1 cellular context compared by ENCODE assay signal in the genomic region with DNA sequence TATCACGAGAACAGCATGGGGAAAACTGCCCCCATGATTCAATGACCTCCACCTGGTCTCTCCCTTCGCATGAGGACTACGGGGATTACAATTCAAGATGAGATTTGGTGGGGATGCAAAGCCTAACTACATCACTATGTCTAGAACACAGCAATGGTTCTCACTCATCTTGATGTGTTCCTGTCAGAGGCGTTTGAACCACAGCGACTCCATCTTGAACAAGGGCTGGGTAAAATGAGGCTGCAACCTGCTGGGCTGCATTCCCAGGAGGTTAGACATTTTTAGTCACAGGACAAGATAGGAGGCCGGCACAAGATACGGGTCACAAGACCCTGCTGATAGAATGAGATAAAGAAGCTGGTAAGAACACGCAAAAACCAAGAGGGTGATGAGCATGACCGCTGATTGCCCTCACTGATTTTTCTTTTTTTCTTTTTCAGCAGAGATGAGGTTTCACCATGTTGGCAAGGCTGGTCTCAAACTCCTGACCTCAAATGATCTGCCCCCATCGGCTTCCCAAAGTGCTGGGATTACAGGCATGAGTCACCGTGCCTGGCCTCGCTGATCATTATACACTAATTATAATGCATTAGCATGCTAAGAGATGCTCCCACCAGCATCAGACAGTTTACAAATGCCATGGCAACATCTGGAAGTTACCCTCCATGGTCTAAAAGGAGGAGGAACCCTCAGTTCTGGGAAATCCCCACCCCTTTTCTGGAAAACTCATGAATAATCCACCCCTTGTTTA.
TF ChIP-seq lines count a peak whose summit lies in the region.

No MANE protein-coding gene starts in this region.

TF ChIP-seq in K562, 482 proteins besides CTCF, POLR2A, EP300 and RAD21 (continued from another document and continues in another):
- TF ChIP-seq, protein P1, sequence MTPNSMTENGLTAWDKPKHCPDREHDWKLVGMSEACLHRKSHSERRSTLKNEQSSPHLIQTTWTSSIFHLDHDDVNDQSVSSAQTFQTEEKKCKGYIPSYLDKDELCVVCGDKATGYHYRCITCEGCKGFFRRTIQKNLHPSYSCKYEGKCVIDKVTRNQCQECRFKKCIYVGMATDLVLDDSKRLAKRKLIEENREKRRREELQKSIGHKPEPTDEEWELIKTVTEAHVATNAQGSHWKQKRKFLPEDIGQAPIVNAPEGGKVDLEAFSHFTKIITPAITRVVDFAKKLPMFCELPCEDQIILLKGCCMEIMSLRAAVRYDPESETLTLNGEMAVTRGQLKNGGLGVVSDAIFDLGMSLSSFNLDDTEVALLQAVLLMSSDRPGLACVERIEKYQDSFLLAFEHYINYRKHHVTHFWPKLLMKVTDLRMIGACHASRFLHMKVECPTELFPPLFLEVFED (CRISPR knock-in tag; conservative IDR thresholded peaks at IDR 0.05), result no peak
- TF ChIP-seq, protein P2, sequence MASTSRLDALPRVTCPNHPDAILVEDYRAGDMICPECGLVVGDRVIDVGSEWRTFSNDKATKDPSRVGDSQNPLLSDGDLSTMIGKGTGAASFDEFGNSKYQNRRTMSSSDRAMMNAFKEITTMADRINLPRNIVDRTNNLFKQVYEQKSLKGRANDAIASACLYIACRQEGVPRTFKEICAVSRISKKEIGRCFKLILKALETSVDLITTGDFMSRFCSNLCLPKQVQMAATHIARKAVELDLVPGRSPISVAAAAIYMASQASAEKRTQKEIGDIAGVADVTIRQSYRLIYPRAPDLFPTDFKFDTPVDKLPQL (IDR thresholded peaks at IDR 0.05; ENCODE audit: extremely low read depth, insufficient read length), result no peak
- TF ChIP-seq ZFX (CRISPR knock-in tag; IDR thresholded peaks at IDR 0.05) (no peak), RBM25 (IDR thresholded peaks at IDR 0.05; ENCODE audit: low read depth, low read length, severe bottlenecking) (no peak), ESRRA (IDR thresholded peaks at IDR 0.05; ENCODE audit: borderline replicate concordance, low read depth) (no peak), SRF (CRISPR knock-in tag; IDR thresholded peaks at IDR 0.05) (no peak), ZNF717 (CRISPR knock-in tag; IDR thresholded peaks at IDR 0.05) (no peak), MAFG (tag; conservative IDR thresholded peaks at IDR 0.05) (no peak; the same call in 1 of the 2 replicates), FOXK2 (conservative IDR thresholded peaks at IDR 0.05 in 1 of 2, IDR thresholded peaks at IDR 0.05 in 1 of 2; ENCODE audit: low read depth in 2 of 2) (no peak), ZNF23 (CRISPR knock-in tag; IDR thresholded peaks at IDR 0.05) (no peak), SRSF3 (IDR thresholded peaks at IDR 0.05; ENCODE audit: insufficient read depth, low read length) (no peak), NCOA2 (IDR thresholded peaks at IDR 0.05; ENCODE audit: partially characterized antibody in 2 of 2) (no peak), ZBED1 (IDR thresholded peaks at IDR 0.05) (no peak), HMGN3 (IDR thresholded peaks at IDR 0.05; ENCODE audit: borderline replicate concordance, extremely low read depth, insufficient read length, low read depth, low read length) (no peak), CTCFL (IDR thresholded peaks at IDR 0.05; ENCODE audit: borderline replicate concordance, insufficient read depth, low read depth, low read length, poor library complexity, severe bottlenecking) (no peak), ZNF507 (tag; conservative IDR thresholded peaks at IDR 0.05) (no peak), PTBP1 (IDR thresholded peaks at IDR 0.05; ENCODE audit: low read depth, low read length) (no peak), ATF1 (CRISPR knock-in tag; IDR thresholded peaks at IDR 0.05) (no peak), ATF1 (tag; IDR thresholded peaks at IDR 0.05) (peak; percentile 32; the same call in 1 of the 2 replicates), NR2C1 (IDR thresholded peaks at IDR 0.05) (no peak), NR2C1 (tag; IDR thresholded peaks at IDR 0.05) (peak; percentile 57; the same call in 1 of the 2 replicates), LARP7 (IDR thresholded peaks at IDR 0.05) (no peak), TAL1 (IDR thresholded peaks at IDR 0.05) (no peak), COPS2 (conservative IDR thresholded peaks at IDR 0.05) (no peak), ZNF133 (CRISPR knock-in tag; IDR thresholded peaks at IDR 0.05) (no peak), DMBX1 (CRISPR knock-in tag; IDR thresholded peaks at IDR 0.05; ENCODE audit: borderline replicate concordance) (peak; percentile 52; the same call in 1 of the 2 replicates), ZBTB8A (IDR thresholded peaks at IDR 0.05; ENCODE audit: partially characterized antibody) (no peak), ZNF780A (CRISPR knock-in tag; IDR thresholded peaks at IDR 0.05) (no peak), CUX1 (CRISPR knock-in tag; IDR thresholded peaks at IDR 0.05) (0 out of 2 replicates have a peak, but pooled peaks have one; percentile 24), KDM1A (IDR thresholded peaks at IDR 0.05) (no peak), FOXO4 (CRISPR knock-in tag; IDR thresholded peaks at IDR 0.05) (no peak), GATAD2A (IDR thresholded peaks at IDR 0.05) (no peak), ILF3 (IDR thresholded peaks at IDR 0.05; ENCODE audit: borderline replicate concordance) (no peak), ZNF431 (CRISPR knock-in tag; IDR thresholded peaks at IDR 0.05) (no peak), WHSC1 (IDR thresholded peaks at IDR 0.05; ENCODE audit: low read length) (no peak), ASH1L (IDR thresholded peaks at IDR 0.05; ENCODE audit: borderline replicate concordance, low read depth, partially characterized antibody) (no peak), HOXB6 (CRISPR knock-in tag; IDR thresholded peaks at IDR 0.05; ENCODE audit: borderline replicate concordance) (no peak), ETV6 (IDR thresholded peaks at IDR 0.05; ENCODE audit: borderline replicate concordance in 1 of 2, low read depth in 2 of 2, low read length in 1 of 2) (no peak), ETV6 (CRISPR knock-in tag; IDR thresholded peaks at IDR 0.05; ENCODE audit: borderline replicate concordance) (no peak)
- TF ChIP-seq, protein P3, sequence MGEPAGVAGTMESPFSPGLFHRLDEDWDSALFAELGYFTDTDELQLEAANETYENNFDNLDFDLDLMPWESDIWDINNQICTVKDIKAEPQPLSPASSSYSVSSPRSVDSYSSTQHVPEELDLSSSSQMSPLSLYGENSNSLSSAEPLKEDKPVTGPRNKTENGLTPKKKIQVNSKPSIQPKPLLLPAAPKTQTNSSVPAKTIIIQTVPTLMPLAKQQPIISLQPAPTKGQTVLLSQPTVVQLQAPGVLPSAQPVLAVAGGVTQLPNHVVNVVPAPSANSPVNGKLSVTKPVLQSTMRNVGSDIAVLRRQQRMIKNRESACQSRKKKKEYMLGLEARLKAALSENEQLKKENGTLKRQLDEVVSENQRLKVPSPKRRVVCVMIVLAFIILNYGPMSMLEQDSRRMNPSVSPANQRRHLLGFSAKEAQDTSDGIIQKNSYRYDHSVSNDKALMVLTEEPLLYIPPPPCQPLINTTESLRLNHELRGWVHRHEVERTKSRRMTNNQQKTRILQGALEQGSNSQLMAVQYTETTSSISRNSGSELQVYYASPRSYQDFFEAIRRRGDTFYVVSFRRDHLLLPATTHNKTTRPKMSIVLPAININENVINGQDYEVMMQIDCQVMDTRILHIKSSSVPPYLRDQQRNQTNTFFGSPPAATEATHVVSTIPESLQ (CRISPR knock-in tag; IDR thresholded peaks at IDR 0.05), result no peak
- TF ChIP-seq, protein P4, sequence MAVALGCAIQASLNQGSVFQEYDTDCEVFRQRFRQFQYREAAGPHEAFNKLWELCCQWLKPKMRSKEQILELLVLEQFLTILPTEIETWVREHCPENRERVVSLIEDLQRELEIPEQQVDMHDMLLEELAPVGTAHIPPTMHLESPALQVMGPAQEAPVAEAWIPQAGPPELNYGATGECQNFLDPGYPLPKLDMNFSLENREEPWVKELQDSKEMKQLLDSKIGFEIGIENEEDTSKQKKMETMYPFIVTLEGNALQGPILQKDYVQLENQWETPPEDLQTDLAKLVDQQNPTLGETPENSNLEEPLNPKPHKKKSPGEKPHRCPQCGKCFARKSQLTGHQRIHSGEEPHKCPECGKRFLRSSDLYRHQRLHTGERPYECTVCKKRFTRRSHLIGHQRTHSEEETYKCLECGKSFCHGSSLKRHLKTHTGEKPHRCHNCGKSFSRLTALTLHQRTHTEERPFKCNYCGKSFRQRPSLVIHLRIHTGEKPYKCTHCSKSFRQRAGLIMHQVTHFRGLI (CRISPR knock-in tag; IDR thresholded peaks at IDR 0.05), result peak; percentile 59; the same call in 1 of the 2 replicates
- TF ChIP-seq, protein P5, sequence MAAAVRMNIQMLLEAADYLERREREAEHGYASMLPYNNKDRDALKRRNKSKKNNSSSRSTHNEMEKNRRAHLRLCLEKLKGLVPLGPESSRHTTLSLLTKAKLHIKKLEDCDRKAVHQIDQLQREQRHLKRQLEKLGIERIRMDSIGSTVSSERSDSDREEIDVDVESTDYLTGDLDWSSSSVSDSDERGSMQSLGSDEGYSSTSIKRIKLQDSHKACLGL (CRISPR knock-in tag; IDR thresholded peaks at IDR 0.05; ENCODE audit: borderline replicate concordance, poor library complexity, severe bottlenecking), result no peak
- TF ChIP-seq, protein P6, sequence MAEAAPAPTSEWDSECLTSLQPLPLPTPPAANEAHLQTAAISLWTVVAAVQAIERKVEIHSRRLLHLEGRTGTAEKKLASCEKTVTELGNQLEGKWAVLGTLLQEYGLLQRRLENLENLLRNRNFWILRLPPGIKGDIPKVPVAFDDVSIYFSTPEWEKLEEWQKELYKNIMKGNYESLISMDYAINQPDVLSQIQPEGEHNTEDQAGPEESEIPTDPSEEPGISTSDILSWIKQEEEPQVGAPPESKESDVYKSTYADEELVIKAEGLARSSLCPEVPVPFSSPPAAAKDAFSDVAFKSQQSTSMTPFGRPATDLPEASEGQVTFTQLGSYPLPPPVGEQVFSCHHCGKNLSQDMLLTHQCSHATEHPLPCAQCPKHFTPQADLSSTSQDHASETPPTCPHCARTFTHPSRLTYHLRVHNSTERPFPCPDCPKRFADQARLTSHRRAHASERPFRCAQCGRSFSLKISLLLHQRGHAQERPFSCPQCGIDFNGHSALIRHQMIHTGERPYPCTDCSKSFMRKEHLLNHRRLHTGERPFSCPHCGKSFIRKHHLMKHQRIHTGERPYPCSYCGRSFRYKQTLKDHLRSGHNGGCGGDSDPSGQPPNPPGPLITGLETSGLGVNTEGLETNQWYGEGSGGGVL (CRISPR knock-in tag; IDR thresholded peaks at IDR 0.05), result no peak
- TF ChIP-seq, protein P7, sequence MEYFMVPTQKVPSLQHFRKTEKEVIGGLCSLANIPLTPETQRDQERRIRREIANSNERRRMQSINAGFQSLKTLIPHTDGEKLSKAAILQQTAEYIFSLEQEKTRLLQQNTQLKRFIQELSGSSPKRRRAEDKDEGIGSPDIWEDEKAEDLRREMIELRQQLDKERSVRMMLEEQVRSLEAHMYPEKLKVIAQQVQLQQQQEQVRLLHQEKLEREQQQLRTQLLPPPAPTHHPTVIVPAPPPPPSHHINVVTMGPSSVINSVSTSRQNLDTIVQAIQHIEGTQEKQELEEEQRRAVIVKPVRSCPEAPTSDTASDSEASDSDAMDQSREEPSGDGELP (CRISPR knock-in tag; IDR thresholded peaks at IDR 0.05; ENCODE audit: borderline replicate concordance), result no peak
